ENCODE assay signal across 7 cellular contexts in genomic region chr17:20210614-20211013, GRCh38.
"Had no signal": no experiment of that assay in that cellular context is flagged by ENCODE, and none has a peak within 500 bp of the region (broad histone marks: within the 10 kb centered on the region; RNA-seq: fewer than 3 reads in every experiment).

No MANE protein-coding gene starts in this region.

- ATAC-seq: HepG2 had no signal

- H3K27ac Mint-ChIP-seq: H9 had no signal

- H3K4me3 Mint-ChIP-seq: H9, IgD-negative memory B cell had no signal

- H3K27me3 Mint-ChIP-seq: IgD-negative memory B cell had no signal

- H3K9ac ChIP-seq: GM23248 had no signal

- FAIRE-seq: H54, HepG2 had no signal

- H3K27ac ChIP-seq: GM23248 had no signal

- H3K4me3 ChIP-seq: GM23248 had no signal

- H2AFZ ChIP-seq: GM23248 had no signal

- H3K36me3 Mint-ChIP-seq: IgD-negative memory B cell had no signal

- DNase-seq: GM23248, GOT3, H9, HCEC 1CT had no signal
